ENCODE assay signal across 23 cellular contexts in genomic region chr7:35875292-35875691, GRCh38.
DNase-seq lines count a peak whose midpoint lies in the region; ATAC-seq and TF ChIP-seq lines count a peak whose summit lies in the region.
"Had no signal": no experiment of that assay in that cellular context is flagged by ENCODE, and none has a peak within 500 bp of the region (broad histone marks: within the 10 kb centered on the region; RNA-seq: fewer than 3 reads in every experiment).

No MANE protein-coding gene starts in this region.

- 43 to 53% methylated on average over 2 of the region's 2 CpGs for WGBS in gastroesophageal sphincter (ENCODE audit: low coverage in 1 of 2), 2 donors

- H3K9me3 Mint-ChIP-seq in mesothelial cell of epicardium, result no peaks in the 10 kb centered on the region
- H3K9me3 Mint-ChIP-seq: activated naive CD4-positive, alpha-beta T cell treated with anti-CD3 and anti-CD28 coated beads, Interleukin-2, amount 50 U/mL, for 72 hours; activated T-cell treated with anti-CD3 and anti-CD28 coated beads, Interleukin-2, amount 50 U/mL, for 72 hours; natural killer cell treated with Interleukin-12 subunit alpha and Interleukin-12 subunit beta and Interleukin-15 and Interleukin-18, amount 100 ng/mL, for 72 hours had no signal

- H3K4me3 ChIP-seq in AG09309 (ENCODE audit: control insufficient read depth, low read depth, low read length) (no peak overlapping the region), colonic mucosa (no peak overlapping the region), gastroesophageal sphincter (no peak overlapping the region)
- H3K4me3 ChIP-seq: body of pancreas, gastrocnemius medialis, thyroid gland had no signal

- H3K4me3 Mint-ChIP-seq in mesothelial cell of epicardium, result no peak overlapping the region
- H3K4me3 Mint-ChIP-seq: activated T-cell treated with anti-CD3 and anti-CD28 coated beads, Interleukin-2, amount 50 U/mL, for 72 hours; natural killer cell treated with Interleukin-12 subunit alpha and Interleukin-12 subunit beta and Interleukin-15 and Interleukin-18, amount 100 ng/mL, for 72 hours had no signal

- H3K27ac ChIP-seq in colonic mucosa, result peak overlapping the region; percentile 19
- no peak overlapping the region for H3K27ac ChIP-seq in gastroesophageal sphincter
- H3K27ac ChIP-seq: body of pancreas had no signal

- peak overlapping the region; percentile 59 for H3K27ac Mint-ChIP-seq in mesothelial cell of epicardium
- H3K27ac Mint-ChIP-seq: activated naive CD4-positive, alpha-beta T cell treated with anti-CD3 and anti-CD28 coated beads, Interleukin-2, amount 50 U/mL, for 72 hours; activated T-cell treated with anti-CD3 and anti-CD28 coated beads, Interleukin-2, amount 50 U/mL, for 72 hours had no signal

- H3K36me3 Mint-ChIP-seq in mesothelial cell of epicardium, result peaks cover 12% of the 10 kb centered on the region

- H3K4me1 Mint-ChIP-seq in mesothelial cell of epicardium, result peaks cover 17% of the 10 kb centered on the region

- DNase-seq in AG09309 (ENCODE audit: low read depth) (peak; percentile 5), NCI-H69 (lab: John Stamatoyannopoulos, UW) (peak; percentile 10), colonic mucosa (no peak), mesothelial cell of epicardium (ENCODE audit: low spot score in 2 of 2, unreplicated experiment in 2 of 2) (no peak), NCI-H1417 treated with DMSO at 0.1 percent for 48 hours (lab: John Stamatoyannopoulos, UW) (no peak)
- no peak for DNase-seq in stimulated activated CD4-positive, alpha-beta T cell treated with anti-CD3 and anti-CD28 coated beads, Interleukin-4, amount 100 ng/mL, for 1 hour
- DNase-seq: ACHN; activated CD4-positive, alpha-beta T cell treated with anti-CD3 and anti-CD28 coated beads for 1 hour; activated T-cell treated with anti-CD3 and anti-CD28 coated beads, Interleukin-2, amount 50 U/mL, for 72 hours; body of pancreas; DMS 273 treated with DMSO at 0.1 percent for 48 hours; gastrocnemius medialis; kidney glomerular epithelial cell; NCI-H1048; NCI-H2081; stimulated activated CD4-positive, alpha-beta T cell treated with anti-CD3 and anti-CD28 coated beads, Interleukin-1b, Interleukin-23, amount 100 ng/mL, for 48 hours; stimulated activated naive CD4-positive, alpha-beta T cell; thyroid gland had no signal

- no peaks in the 10 kb centered on the region for H3K36me3 ChIP-seq in colonic mucosa
- H3K36me3 ChIP-seq in gastroesophageal sphincter, result peaks cover 0 to 10% of the 10 kb centered on the region in 2 donors
- H3K36me3 ChIP-seq: thyroid gland had no signal

- TF ChIP-seq CTCF in AG09309 (IDR thresholded peaks at IDR 0.05; ENCODE audit: control insufficient read depth, insufficient read depth, low read depth, low read length, missing control alignments) (no peak), colonic mucosa (IDR thresholded peaks at IDR 0.05) (no peak), mesothelial cell of epicardium (IDR thresholded peaks at IDR 0.05; ENCODE audit: unreplicated experiment) (no peak), gastroesophageal sphincter (IDR thresholded peaks at IDR 0.05) (no peak)

- no peaks in the 10 kb centered on the region for H3K27me3 ChIP-seq in colonic mucosa
- no peaks in the 10 kb centered on the region for H3K27me3 ChIP-seq in gastroesophageal sphincter
- H3K27me3 ChIP-seq: body of pancreas, gastrocnemius medialis, thyroid gland had no signal

- no peaks in the 10 kb centered on the region for H3K27me3 Mint-ChIP-seq in mesothelial cell of epicardium (ENCODE audit: low read depth)
- H3K27me3 Mint-ChIP-seq: natural killer cell treated with Interleukin-12 subunit alpha and Interleukin-12 subunit beta and Interleukin-15 and Interleukin-18, amount 100 ng/mL, for 72 hours had no signal

- peaks cover 3% of the 10 kb centered on the region for H3K4me1 ChIP-seq in colonic mucosa
- H3K4me1 ChIP-seq in gastroesophageal sphincter, result peaks cover 0 to 30% (median 2%) of the 10 kb centered on the region in 3 donors
- H3K4me1 ChIP-seq: body of pancreas had no signal

- intact Hi-C loops in colonic mucosa (cut with DNase I), result no loop called here

- H3K9ac ChIP-seq in colonic mucosa (ENCODE audit: low read depth in 2 of 2, low read length in 2 of 2), result no peak overlapping the region

- H3K9me3 ChIP-seq in colonic mucosa (no peaks in the 10 kb centered on the region), gastroesophageal sphincter (no peaks in the 10 kb centered on the region)
- H3K9me3 ChIP-seq: body of pancreas, gastrocnemius medialis, thyroid gland had no signal

- no peak for ATAC-seq in HG03039 (IDR thresholded peaks at IDR 0.05; ENCODE audit: unreplicated experiment)
- ATAC-seq in gastroesophageal sphincter, result no peak
- ATAC-seq: activated naive CD4-positive, alpha-beta T cell treated with anti-CD3 and anti-CD28 coated beads, Interleukin-2, amount 50 U/mL, for 72 hours; activated T-cell treated with anti-CD3 and anti-CD28 coated beads, Interleukin-2, amount 50 U/mL, for 72 hours; body of pancreas; gastrocnemius medialis; natural killer cell treated with Interleukin-12 subunit alpha and Interleukin-12 subunit beta and Interleukin-15 and Interleukin-18, amount 100 ng/mL, for 72 hours; sciatic nerve had no signal

- TF ChIP-seq POLR2A in gastroesophageal sphincter (IDR thresholded peaks at IDR 0.05), result no peak

- no peak for TF ChIP-seq EP300 in gastroesophageal sphincter (IDR thresholded peaks at IDR 0.05)

Comparison
In these comparisons a context has a peak if more than half of its experiments do, and no peak if none do; other contexts are left out.
1. DNase-seq: peak in AG09309 (single experiment) and NCI-H69 (single experiment); none in colonic mucosa (single experiment), mesothelial cell of epicardium (0 of 2), NCI-H1417 treated with DMSO at 0.1 percent for 48 hours (single experiment) and stimulated activated CD4-positive, alpha-beta T cell treated with anti-CD3 and anti-CD28 coated beads, Interleukin-4, amount 100 ng/mL, for 1 hour (single experiment).